Comparison of ENCODE assay signal across 14 cellular contexts in genomic region chr9:106981396-106982287, GRCh38.
DNase-seq lines count a peak whose midpoint lies in the region; ATAC-seq, FAIRE-seq and TF ChIP-seq lines count a peak whose summit lies in the region.
"Had no signal": no experiment of that assay in that cellular context is flagged by ENCODE, and none has a peak within 500 bp of the region (broad histone marks: within the 10 kb centered on the region; RNA-seq: fewer than 3 reads in every experiment).

No MANE protein-coding gene starts in this region.

- H3K79me2 ChIP-seq in astrocyte (ENCODE audit: insufficient read depth, low read length): no peaks in the 10 kb centered on the region

- H3K27ac ChIP-seq in astrocyte (ENCODE audit: low read depth, low read length): no peak overlapping the region
- H3K27ac ChIP-seq: cardiac muscle cell, VCaP had no signal

- intact Hi-C loops in activated CD4-positive, alpha-beta T cell treated with anti-CD3 and anti-CD28 coated beads, Interleukin-2, amount 10 ng/mL, durations not matched to agents 24 days and 14 days (cut with micrococcal nuclease): no loop called here

- peaks cover 21% of the 10 kb centered on the region for H3K36me3 ChIP-seq in astrocyte (ENCODE audit: insufficient read depth, low read length)

- H3K9me3 ChIP-seq in astrocyte (ENCODE audit: insufficient read depth, low read depth, low read length): no peaks in the 10 kb centered on the region
- H3K9me3 ChIP-seq: mucosa of descending colon had no signal

- DNase-seq in astrocyte (ENCODE audit: low read depth) (no peak), pons (ENCODE audit: low spot score) (no peak), G401 (ENCODE audit: low spot score) (no peak)
- no peak for DNase-seq in activated CD4-positive, alpha-beta T cell treated with anti-CD3 and anti-CD28 coated beads, Interleukin-2, amount 10 ng/mL, durations not matched to agents 24 days and 14 days
- DNase-seq: activated T-cell treated with anti-CD3 and anti-CD28 coated beads, Interleukin-2, amount 50 U/mL, for 24 hours; mucosa of descending colon; NCI-H2081 treated with DMSO at 0.1 percent for 48 hours; right cardiac atrium had no signal

- no peak for TF ChIP-seq CTCF in astrocyte (IDR thresholded peaks at IDR 0.05; ENCODE audit: insufficient read depth, low read depth, low read length)

- H3K36me3 Mint-ChIP-seq in astrocyte (ENCODE audit: low read depth, unreplicated experiment): peaks cover 36% of the 10 kb centered on the region
- H3K36me3 Mint-ChIP-seq in activated CD4-positive, alpha-beta T cell treated with anti-CD3 and anti-CD28 coated beads, Interleukin-2, amount 10 ng/mL, durations not matched to agents 24 days and 14 days (ENCODE audit: low read depth): no peaks in the 10 kb centered on the region

- H4K20me1 ChIP-seq in astrocyte (ENCODE audit: insufficient read depth, low read length): peaks cover 10% of the 10 kb centered on the region

- no peak for FAIRE-seq in astrocyte (lab: Jason Lieb, UNC)

- H3K4me2 ChIP-seq in astrocyte (ENCODE audit: low read length): no peak overlapping the region

- no peak overlapping the region for H3K4me3 Mint-ChIP-seq in astrocyte (ENCODE audit: unreplicated experiment)
- H3K4me3 Mint-ChIP-seq in activated CD4-positive, alpha-beta T cell treated with anti-CD3 and anti-CD28 coated beads, Interleukin-2, amount 10 ng/mL, durations not matched to agents 24 days and 14 days: no peak overlapping the region
- H3K4me3 Mint-ChIP-seq: activated T-cell treated with anti-CD3 and anti-CD28 coated beads, Interleukin-2, amount 50 U/mL, for 24 hours had no signal

- peak overlapping the region; percentile 71 for H3K27ac Mint-ChIP-seq in astrocyte (ENCODE audit: unreplicated experiment)
- H3K27ac Mint-ChIP-seq in activated CD4-positive, alpha-beta T cell treated with anti-CD3 and anti-CD28 coated beads, Interleukin-2, amount 10 ng/mL, durations not matched to agents 24 days and 14 days: no peak overlapping the region
- H3K27ac Mint-ChIP-seq: activated T-cell treated with anti-CD3 and anti-CD28 coated beads, Interleukin-2, amount 50 U/mL, for 24 hours had no signal

- no peaks in the 10 kb centered on the region for H3K9me3 Mint-ChIP-seq in astrocyte (ENCODE audit: unreplicated experiment)
- H3K9me3 Mint-ChIP-seq in activated CD4-positive, alpha-beta T cell treated with anti-CD3 and anti-CD28 coated beads, Interleukin-2, amount 10 ng/mL, durations not matched to agents 24 days and 14 days: no peaks in the 10 kb centered on the region

- peak; percentile 69 for ATAC-seq in GM18867 (IDR thresholded peaks at IDR 0.05; ENCODE audit: unreplicated experiment)
- peak; percentile 68 for ATAC-seq in GM21528 (IDR thresholded peaks at IDR 0.05; ENCODE audit: low FRiP score, unreplicated experiment)
- peak; percentile 50 for ATAC-seq in HG03045 (IDR thresholded peaks at IDR 0.05; ENCODE audit: unreplicated experiment)
- ATAC-seq in HG03378 (IDR thresholded peaks at IDR 0.05; ENCODE audit: unreplicated experiment): no peak
- ATAC-seq: mucosa of descending colon, right cardiac atrium had no signal

- in situ Hi-C loops in G401 (cut with HindIII; ENCODE audit: low sequenced_read_pairs): no loop called here

- no peak overlapping the region for H3K4me3 ChIP-seq in astrocyte (ENCODE audit: insufficient read depth, low read depth, low read length)
- H3K4me3 ChIP-seq: cardiac muscle cell, mucosa of descending colon had no signal

- peaks cover 7% of the 10 kb centered on the region for H3K4me1 ChIP-seq in astrocyte (ENCODE audit: insufficient read depth, low read length)

- H3K9ac ChIP-seq in astrocyte (ENCODE audit: low read length): no peak overlapping the region

- H3K27me3 Mint-ChIP-seq in astrocyte (ENCODE audit: low read depth, unreplicated experiment): no peaks in the 10 kb centered on the region
- H3K27me3 Mint-ChIP-seq in activated CD4-positive, alpha-beta T cell treated with anti-CD3 and anti-CD28 coated beads, Interleukin-2, amount 10 ng/mL, durations not matched to agents 24 days and 14 days: no peaks in the 10 kb centered on the region
- H3K27me3 Mint-ChIP-seq: activated T-cell treated with anti-CD3 and anti-CD28 coated beads, Interleukin-2, amount 50 U/mL, for 24 hours had no signal

- H3K4me1 Mint-ChIP-seq in astrocyte (ENCODE audit: low read depth, unreplicated experiment): peaks cover 38% of the 10 kb centered on the region
- H3K4me1 Mint-ChIP-seq in activated CD4-positive, alpha-beta T cell treated with anti-CD3 and anti-CD28 coated beads, Interleukin-2, amount 10 ng/mL, durations not matched to agents 24 days and 14 days: no peaks in the 10 kb centered on the region

- H3K27me3 ChIP-seq in astrocyte (ENCODE audit: insufficient read depth, low read length): no peaks in the 10 kb centered on the region
- H3K27me3 ChIP-seq: cardiac muscle cell had no signal

- no peak overlapping the region for H2AFZ ChIP-seq in astrocyte (ENCODE audit: low read depth, low read length)
